Comparison of ENCODE assay signal across 1 cellular context in genomic region chr1:165877940-165878556, GRCh38.
A peak's percentile ranks its signal among the peaks of the same experiment; 100 is the strongest.
TF ChIP-seq lines count a peak whose summit lies in the region.

No MANE protein-coding gene starts in this region.

TF ChIP-seq in GM12878, 131 proteins besides CTCF, POLR2A, EP300 and RAD21 (continued from another document):
- TF ChIP-seq, protein P1, sequence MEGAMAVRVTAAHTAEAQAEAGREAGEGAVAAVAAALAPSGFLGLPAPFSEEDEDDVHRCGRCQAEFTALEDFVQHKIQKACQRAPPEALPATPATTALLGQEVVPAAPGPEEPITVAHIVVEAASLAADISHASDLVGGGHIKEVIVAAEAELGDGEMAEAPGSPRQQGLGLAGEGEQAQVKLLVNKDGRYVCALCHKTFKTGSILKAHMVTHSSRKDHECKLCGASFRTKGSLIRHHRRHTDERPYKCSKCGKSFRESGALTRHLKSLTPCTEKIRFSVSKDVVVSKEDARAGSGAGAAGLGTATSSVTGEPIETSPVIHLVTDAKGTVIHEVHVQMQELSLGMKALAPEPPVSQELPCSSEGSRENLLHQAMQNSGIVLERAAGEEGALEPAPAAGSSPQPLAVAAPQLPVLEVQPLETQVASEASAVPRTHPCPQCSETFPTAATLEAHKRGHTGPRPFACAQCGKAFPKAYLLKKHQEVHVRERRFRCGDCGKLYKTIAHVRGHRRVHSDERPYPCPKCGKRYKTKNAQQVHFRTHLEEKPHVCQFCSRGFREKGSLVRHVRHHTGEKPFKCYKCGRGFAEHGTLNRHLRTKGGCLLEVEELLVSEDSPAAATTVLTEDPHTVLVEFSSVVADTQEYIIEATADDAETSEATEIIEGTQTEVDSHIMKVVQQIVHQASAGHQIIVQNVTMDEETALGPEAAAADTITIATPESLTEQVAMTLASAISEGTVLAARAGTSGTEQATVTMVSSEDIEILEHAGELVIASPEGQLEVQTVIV (IDR thresholded peaks at IDR 0.05; ENCODE audit: borderline replicate concordance, partially characterized antibody): no peak
- TF ChIP-seq ETV6 (conservative IDR thresholded peaks at IDR 0.05 in 1 of 2, IDR thresholded peaks at IDR 0.05 in 1 of 2; ENCODE audit: borderline replicate concordance in 1 of 2, low read depth in 1 of 2) (peak in 1 of 2 experiments; percentile 73; a peak in 1 of 4 replicates), CHD1 (IDR thresholded peaks at IDR 0.05; ENCODE audit: low read depth, low read length) (no peak), GABPA (IDR thresholded peaks at IDR 0.05; ENCODE audit: low read depth) (0 out of 2 replicates have a peak, but pooled peaks have one; percentile 18), MEF2B (IDR thresholded peaks at IDR 0.05; ENCODE audit: partially characterized antibody, poor library complexity, severe bottlenecking) (peak; percentile 59), HSF1 (IDR thresholded peaks at IDR 0.05; ENCODE audit: low read depth, low read length) (no peak), SREBF1 (IDR thresholded peaks at IDR 0.05; ENCODE audit: low read length) (no peak), IRF5 (IDR thresholded peaks at IDR 0.05; ENCODE audit: borderline replicate concordance) (no peak), MAX (IDR thresholded peaks at IDR 0.05; ENCODE audit: low read depth, low read length) (no peak), FOXM1 (IDR thresholded peaks at IDR 0.05; ENCODE audit: low read depth, low read length) (peak; percentile 61; the same call in 1 of the 2 replicates), IRF4 (IDR thresholded peaks at IDR 0.05; ENCODE audit: low read depth, low read length) (peak; percentile 87), ZBED1 (IDR thresholded peaks at IDR 0.05; ENCODE audit: borderline replicate concordance) (peak; percentile 75), CREB1 (IDR thresholded peaks at IDR 0.05; ENCODE audit: low read depth) (peak; percentile 75), RUNX3 (IDR thresholded peaks at IDR 0.05; ENCODE audit: low read length) (peak; percentile 84), PML (IDR thresholded peaks at IDR 0.05; ENCODE audit: low read length) (0 out of 2 replicates have a peak, but pooled peaks have one; percentile 70), BCL11A (IDR thresholded peaks at IDR 0.05; ENCODE audit: low read depth, low read length) (peak; percentile 72; the same call in 1 of the 2 replicates), NRF1 (conservative IDR thresholded peaks at IDR 0.05; ENCODE audit: low read depth, low read length) (no peak), CREM (IDR thresholded peaks at IDR 0.05; ENCODE audit: low read depth) (peak; percentile 83), MEF2A (IDR thresholded peaks at IDR 0.05; ENCODE audit: insufficient read depth, low read depth, low read length) (peak; percentile 68), ZNF24 (IDR thresholded peaks at IDR 0.05) (0 out of 2 replicates have a peak, but pooled peaks have one; percentile 22), TCF3 (IDR thresholded peaks at IDR 0.05; ENCODE audit: borderline replicate concordance, insufficient read depth, low read depth, low read length) (no peak), DPF2 (IDR thresholded peaks at IDR 0.05) (peak; percentile 86), JUND (IDR thresholded peaks at IDR 0.05; ENCODE audit: low read depth, low read length) (no peak), BMI1 (IDR thresholded peaks at IDR 0.05; ENCODE audit: borderline replicate concordance) (peak; percentile 67), GATAD2B (conservative IDR thresholded peaks at IDR 0.05; ENCODE audit: low read depth) (peak; percentile 22; the same call in 1 of the 2 replicates)
- TF ChIP-seq, protein P2, sequence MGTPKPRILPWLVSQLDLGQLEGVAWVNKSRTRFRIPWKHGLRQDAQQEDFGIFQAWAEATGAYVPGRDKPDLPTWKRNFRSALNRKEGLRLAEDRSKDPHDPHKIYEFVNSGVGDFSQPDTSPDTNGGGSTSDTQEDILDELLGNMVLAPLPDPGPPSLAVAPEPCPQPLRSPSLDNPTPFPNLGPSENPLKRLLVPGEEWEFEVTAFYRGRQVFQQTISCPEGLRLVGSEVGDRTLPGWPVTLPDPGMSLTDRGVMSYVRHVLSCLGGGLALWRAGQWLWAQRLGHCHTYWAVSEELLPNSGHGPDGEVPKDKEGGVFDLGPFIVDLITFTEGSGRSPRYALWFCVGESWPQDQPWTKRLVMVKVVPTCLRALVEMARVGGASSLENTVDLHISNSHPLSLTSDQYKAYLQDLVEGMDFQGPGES (IDR thresholded peaks at IDR 0.05): no peak
- TF ChIP-seq, protein P3, sequence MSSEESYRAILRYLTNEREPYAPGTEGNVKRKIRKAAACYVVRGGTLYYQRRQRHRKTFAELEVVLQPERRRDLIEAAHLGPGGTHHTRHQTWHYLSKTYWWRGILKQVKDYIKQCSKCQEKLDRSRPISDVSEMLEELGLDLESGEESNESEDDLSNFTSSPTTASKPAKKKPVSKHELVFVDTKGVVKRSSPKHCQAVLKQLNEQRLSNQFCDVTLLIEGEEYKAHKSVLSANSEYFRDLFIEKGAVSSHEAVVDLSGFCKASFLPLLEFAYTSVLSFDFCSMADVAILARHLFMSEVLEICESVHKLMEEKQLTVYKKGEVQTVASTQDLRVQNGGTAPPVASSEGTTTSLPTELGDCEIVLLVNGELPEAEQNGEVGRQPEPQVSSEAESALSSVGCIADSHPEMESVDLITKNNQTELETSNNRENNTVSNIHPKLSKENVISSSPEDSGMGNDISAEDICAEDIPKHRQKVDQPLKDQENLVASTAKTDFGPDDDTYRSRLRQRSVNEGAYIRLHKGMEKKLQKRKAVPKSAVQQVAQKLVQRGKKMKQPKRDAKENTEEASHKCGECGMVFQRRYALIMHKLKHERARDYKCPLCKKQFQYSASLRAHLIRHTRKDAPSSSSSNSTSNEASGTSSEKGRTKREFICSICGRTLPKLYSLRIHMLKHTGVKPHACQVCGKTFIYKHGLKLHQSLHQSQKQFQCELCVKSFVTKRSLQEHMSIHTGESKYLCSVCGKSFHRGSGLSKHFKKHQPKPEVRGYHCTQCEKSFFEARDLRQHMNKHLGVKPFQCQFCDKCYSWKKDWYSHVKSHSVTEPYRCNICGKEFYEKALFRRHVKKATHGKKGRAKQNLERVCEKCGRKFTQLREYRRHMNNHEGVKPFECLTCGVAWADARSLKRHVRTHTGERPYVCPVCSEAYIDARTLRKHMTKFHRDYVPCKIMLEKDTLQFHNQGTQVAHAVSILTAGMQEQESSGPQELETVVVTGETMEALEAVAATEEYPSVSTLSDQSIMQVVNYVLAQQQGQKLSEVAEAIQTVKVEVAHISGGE (CRISPR knock-in tag; IDR thresholded peaks at IDR 0.05): no peak
- TF ChIP-seq, protein P4, sequence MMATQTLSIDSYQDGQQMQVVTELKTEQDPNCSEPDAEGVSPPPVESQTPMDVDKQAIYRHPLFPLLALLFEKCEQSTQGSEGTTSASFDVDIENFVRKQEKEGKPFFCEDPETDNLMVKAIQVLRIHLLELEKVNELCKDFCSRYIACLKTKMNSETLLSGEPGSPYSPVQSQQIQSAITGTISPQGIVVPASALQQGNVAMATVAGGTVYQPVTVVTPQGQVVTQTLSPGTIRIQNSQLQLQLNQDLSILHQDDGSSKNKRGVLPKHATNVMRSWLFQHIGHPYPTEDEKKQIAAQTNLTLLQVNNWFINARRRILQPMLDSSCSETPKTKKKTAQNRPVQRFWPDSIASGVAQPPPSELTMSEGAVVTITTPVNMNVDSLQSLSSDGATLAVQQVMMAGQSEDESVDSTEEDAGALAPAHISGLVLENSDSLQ (IDR thresholded peaks at IDR 0.05): peak; percentile 45
